In the genomic region with DNA sequence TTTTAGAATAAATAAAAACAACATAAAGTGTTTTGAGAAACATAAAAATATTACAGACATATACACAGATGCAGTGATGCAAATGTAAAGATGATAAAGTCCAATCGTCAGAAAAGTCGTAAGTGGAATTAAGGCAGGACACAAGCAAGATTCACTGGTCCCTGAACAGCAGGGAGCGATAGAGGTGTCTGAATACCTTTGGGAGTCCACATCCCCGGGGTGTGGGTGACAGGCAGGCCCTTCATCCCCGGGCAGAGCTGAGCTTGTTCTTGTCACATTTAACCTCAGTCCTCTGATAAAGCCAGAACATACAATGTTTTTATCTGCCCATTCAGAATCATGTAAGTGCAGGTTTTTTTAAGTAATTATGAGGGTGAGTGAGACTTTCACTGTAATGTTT, we compare ENCODE assay signal across 5 cellular contexts.
DNase-seq lines count a peak whose midpoint lies in the region; ATAC-seq, FAIRE-seq and TF ChIP-seq lines count a peak whose summit lies in the region.
"Not testable (repeated sequence)": the region's sequence is repeated elsewhere in the genome, so short reads cannot be mapped to it uniquely, and the experiment has no call there.

No MANE protein-coding gene starts in this region.

- not testable (repeated sequence) for H3K9ac ChIP-seq in PC-3 (ENCODE audit: low read length); HepG2 (ENCODE audit: insufficient read depth, low read depth, low read length)

- TF ChIP-seq CTCF in A549 (IDR thresholded peaks at IDR 0.05); PC-3 (conservative IDR thresholded peaks at IDR 0.05; ENCODE audit: low read depth, low read length); HepG2 (CRISPR knock-in tag; IDR thresholded peaks at IDR 0.05): not testable (repeated sequence)

- DNase-seq in A549 (ENCODE audit: low read depth in 1 of 2, low spot score in 1 of 2); PC-3; left colon; HepG2 (ENCODE audit: low spot score): not testable (repeated sequence)

- not testable (repeated sequence) for H3K79me2 ChIP-seq in PC-3 (ENCODE audit: low read length); HepG2 (ENCODE audit: insufficient read depth, low read length)

- not testable (repeated sequence) for H3K4me3 ChIP-seq in A549; PC-3 (ENCODE audit: low read length); HepG2 (replicated peaks in 1 of 3; ENCODE audit: insufficient read depth in 1 of 3, low read depth in 2 of 3, low read length in 3 of 3)

- ATAC-seq in A549 (peak; percentile 45 to 47; a peak in 1 of 6 replicates), PC-3 (peak; percentile 43; the same call in 1 of the 2 replicates), left colon (peak; percentile 61), HepG2 (peak; percentile 66)

- H3K27ac ChIP-seq in A549; PC-3 (ENCODE audit: low read length); HepG2 (ENCODE audit: extremely low read length, insufficient read depth, low read length): not testable (repeated sequence)

- H3F3A ChIP-seq in PC-3 (ENCODE audit: low read length, unreplicated experiment), result not testable (repeated sequence)

- not testable (repeated sequence) for H3K4me2 ChIP-seq in A549; PC-3 (ENCODE audit: low read length); HepG2 (ENCODE audit: low read depth, low read length)

- not testable (repeated sequence) for FAIRE-seq in A549 (lab: Jason Lieb, UNC); HepG2 (lab: Jason Lieb, UNC)
- peak; percentile 12 for FAIRE-seq in endometrium (lab: Jason Lieb, UNC)

- WGBS in A549 (ENCODE audit: missing lambda C conversion rate), result no CpG with 5 or more reads among the region's 5 CpGs
- WGBS in HepG2 (ENCODE audit: low lambda C conversion rate), result no CpG with 5 or more reads among the region's 5 CpGs

- H3K9me3 ChIP-seq in A549; PC-3 (ENCODE audit: low read length); HepG2 (ENCODE audit: low read length): not testable (repeated sequence)

- H4K20me1 ChIP-seq in PC-3 (ENCODE audit: low read length); HepG2 (ENCODE audit: insufficient read depth, low read length): not testable (repeated sequence)

- not testable (repeated sequence) for TF ChIP-seq RAD21 in A549 (conservative IDR thresholded peaks at IDR 0.05 in 1 of 2, IDR thresholded peaks at IDR 0.05 in 1 of 2); HepG2 (CRISPR knock-in tag; IDR thresholded peaks at IDR 0.05)

- CTCF ChIA-PET in A549 (lab: Yijun Ruan, JAX); PC-3 (lab: Charles Lee); HepG2 (lab: Yijun Ruan, JAX; ENCODE audit: low intra/inter-chr PET ratio, low total read pairs): not testable (repeated sequence)

- H3K9me2 ChIP-seq in PC-3 (replicated peaks; ENCODE audit: low read length), result not testable (repeated sequence)

- H3K4me1 ChIP-seq in A549; PC-3 (ENCODE audit: insufficient read depth, low read length); HepG2 (ENCODE audit: insufficient read depth, low read length): not testable (repeated sequence)

- H3K27me3 ChIP-seq in PC-3 (ENCODE audit: low read length); HepG2 (ENCODE audit: control insufficient read depth in 1 of 2, insufficient read depth in 2 of 2, low read length in 2 of 2): not testable (repeated sequence)

- TF ChIP-seq EP300 in A549 (IDR thresholded peaks at IDR 0.05); HepG2 (IDR thresholded peaks at IDR 0.05; ENCODE audit: low read depth in 2 of 2, low read length in 2 of 2); HepG2 (CRISPR knock-in tag; IDR thresholded peaks at IDR 0.05; ENCODE audit: borderline replicate concordance): not testable (repeated sequence)

- in situ Hi-C loops in HepG2 (cut with HindIII; ENCODE audit: extremely low pct_ligation_motif_present, low pct_unique_long_range_greater_than_20kb), result not testable (repeated sequence)

- not testable (repeated sequence) for H2AFZ ChIP-seq in PC-3 (ENCODE audit: low read length); HepG2 (ENCODE audit: low read length)

- POLR2A ChIA-PET in A549 (lab: Yijun Ruan, JAX); PC-3 (lab: Charles Lee; ENCODE audit: unreplicated experiment); HepG2 (lab: Yijun Ruan, JAX): not testable (repeated sequence)

- H3K36me3 ChIP-seq in PC-3 (ENCODE audit: low read depth, low read length); HepG2 (replicated peaks in 1 of 2; ENCODE audit: control insufficient read depth in 1 of 2, insufficient read depth in 2 of 2, low read length in 2 of 2): not testable (repeated sequence)

- intact Hi-C loops in PC-3 (cut with micrococcal nuclease); left colon (cut with DNase I, micrococcal nuclease); HepG2 (cut with micrococcal nuclease; ENCODE audit: unreplicated experiment): not testable (repeated sequence)

- BruUV-seq in PC-3 (replicated peaks; lab: Mats Ljungman, UMichigan); HepG2 (replicated peaks; lab: Mats Ljungman, UMichigan): not testable (repeated sequence)

- not testable (repeated sequence) for TF ChIP-seq POLR2A in A549 (IDR thresholded peaks at IDR 0.05; ENCODE audit: low read length); HepG2 (IDR thresholded peaks at IDR 0.05; ENCODE audit: insufficient read depth in 1 of 2, low read depth in 2 of 2, low read length in 2 of 2)
